9 cellular contexts compared by ENCODE assay signal in genomic region chr14:24115451-24116110, GRCh38. TPM values are rescaled to one million over a fixed set of nuclear protein-coding genes. Genes with fewer than 3 reads are reported as not detected.
DNase-seq lines count a peak whose midpoint lies in the region; ATAC-seq and TF ChIP-seq lines count a peak whose summit lies in the region.
"Had no signal": no experiment of that assay in that cellular context is flagged by ENCODE, and none has a peak within 500 bp of the region (broad histone marks: within the 10 kb centered on the region; RNA-seq: fewer than 3 reads in every experiment).

No MANE protein-coding gene starts in this region.

- H3K4me2 ChIP-seq in mammary epithelial cell (ENCODE audit: insufficient read depth, low read depth, low read length) = peak overlapping the region; percentile 82

- dilution Hi-C loops in mammary epithelial cell (cut with HindIII; ENCODE audit: low sequenced_read_pairs) = no loop called here

- H3K9me3 ChIP-seq in heart right ventricle (no peaks in the 10 kb centered on the region), mammary epithelial cell (replicated peaks; ENCODE audit: insufficient read depth, low read length) (no peaks in the 10 kb centered on the region), aorta (ENCODE audit: control insufficient read depth, low read length) (no peaks in the 10 kb centered on the region)

- 3% methylated on average over 14 of the region's 14 CpGs for WGBS in heart right ventricle, 2 donors
- WGBS in mammary epithelial cell (ENCODE audit: low coverage, missing lambda C conversion rate) = 2% methylated on average over 10 of the region's 14 CpGs
- WGBS in aorta, 2 donors = 2 to 3% methylated on average over 14 of the region's 14 CpGs

- ATAC-seq in heart right ventricle (no peak), Right ventricle myocardium inferior (no peak), aorta (ENCODE audit: low FRiP score) (no peak)

- peak overlapping the region; percentile 99 for H3K27ac Mint-ChIP-seq in mesothelial cell of epicardium

- no peaks in the 10 kb centered on the region for H3K9me3 Mint-ChIP-seq in mesothelial cell of epicardium

- peaks cover 14% of the 10 kb centered on the region for H3K36me3 Mint-ChIP-seq in mesothelial cell of epicardium

- TF ChIP-seq CTCF in heart right ventricle (IDR thresholded peaks at IDR 0.05) = no peak
- no peak for TF ChIP-seq CTCF in mammary epithelial cell (conservative IDR thresholded peaks at IDR 0.05 in 1 of 2, IDR thresholded peaks at IDR 0.05 in 1 of 2; ENCODE audit: extremely low read depth in 1 of 2, insufficient read depth in 1 of 2, low read depth in 1 of 2, low read length in 2 of 2)
- no peak for TF ChIP-seq CTCF in mesothelial cell of epicardium (IDR thresholded peaks at IDR 0.05; ENCODE audit: unreplicated experiment)

- peaks cover 11% of the 10 kb centered on the region for H3K79me2 ChIP-seq in mammary epithelial cell (ENCODE audit: insufficient read depth, low read length)

- H3K4me1 Mint-ChIP-seq in mesothelial cell of epicardium = peaks cover 20% of the 10 kb centered on the region

- no TSS peak for BruUV-seq in mammary epithelial cell (replicated peaks; lab: Mats Ljungman, UMichigan)

- peak overlapping the region; percentile 91 for H2AFZ ChIP-seq in mammary epithelial cell (ENCODE audit: low read depth, low read length)

- H3K27ac ChIP-seq in heart right ventricle = peak overlapping the region; percentile 90 to 99 (median 98)
- peak overlapping the region; percentile 91 for H3K27ac ChIP-seq in mammary epithelial cell (ENCODE audit: insufficient read depth, low read depth, low read length)
- peak overlapping the region in 1 of 2 donors; percentile 1 for H3K27ac ChIP-seq in aorta (ENCODE audit: low read depth in 1 of 2, low read length in 2 of 2)

- H3K9ac ChIP-seq in mammary epithelial cell (ENCODE audit: insufficient read depth, low read length) = peak overlapping the region; percentile 81

- intact Hi-C loops in heart right ventricle (cut with DNase I) (loop anchor here in 3 of 10 donors (1.0 to 2.0 kb wide), 4 partner anchors 15 to 31 kb away; partner anchors contain the start of genes FITM1 (in 2 of the 3), EMC9 (in 1 of the 3), PSME2 (in 1 of the 3) and RNF31 (in 1 of the 3)), Right ventricle myocardium inferior (cut with DNase I) (loop anchor here (5.0 kb wide), 1 partner anchor 1188 kb away; the partner anchor contains the start of gene PRMT5), mammary epithelial cell (cut with micrococcal nuclease) (loop anchor here (1.0 to 2.0 kb wide), 2 partner anchors 21 to 73 kb away; partner anchors contain the start of genes IPO4 and PSME1), aorta (cut with DNase I) (loop anchor here (1.0 to 10.0 kb wide), 4 partner anchors 18 to 319 kb away; partner anchors contain the start of genes EMC9 (in 1 of the 2) and IRF9 (in 1 of the 2))

- DNase-seq in heart right ventricle (peak in 1 of 2 donors; percentile 13), Right ventricle myocardium inferior (ENCODE audit: missing footprints) (no peak), mammary epithelial cell (no peak), mesothelial cell of epicardium (ENCODE audit: low spot score in 2 of 2, unreplicated experiment in 2 of 2) (no peak), aorta (peak; percentile 46 to 70), DMS153 treated with DMSO at 0.1 percent for 48 hours (lab: John Stamatoyannopoulos, UW; ENCODE audit: unreplicated experiment) (no peak), NCI-H1436 treated with DMSO at 0.1 percent for 48 hours (lab: John Stamatoyannopoulos, UW) (no peak), iPS-NIHi11 (ENCODE audit: low spot score) (no peak)

- H3K4me1 ChIP-seq in heart right ventricle (peaks cover 6 to 30% (median 17%) of the 10 kb centered on the region in 9 donors), mammary epithelial cell (ENCODE audit: insufficient read depth, low read length) (peaks cover 8% of the 10 kb centered on the region), aorta (ENCODE audit: control insufficient read depth in 1 of 2, insufficient read depth in 2 of 2, low read length in 2 of 2) (no peaks in the 10 kb centered on the region)

- in situ Hi-C loops in mammary epithelial cell (cut with MboI; ENCODE audit: low sequenced_read_pairs in 2 of 2) = no loop called here

- no peaks in the 10 kb centered on the region for H4K20me1 ChIP-seq in mammary epithelial cell (ENCODE audit: insufficient read depth, low read length)

- H3K4me3 Mint-ChIP-seq in mesothelial cell of epicardium = peak overlapping the region; percentile 90

- H3K27me3 ChIP-seq in heart right ventricle = no peaks in the 10 kb centered on the region
- H3K27me3 ChIP-seq in mammary epithelial cell (ENCODE audit: insufficient read depth, low read length) = no peaks in the 10 kb centered on the region
- H3K27me3 ChIP-seq in aorta (ENCODE audit: control insufficient read depth in 1 of 2, insufficient read depth in 2 of 2, low read length in 1 of 2) = no peaks in the 10 kb centered on the region

- peaks cover 2% of the 10 kb centered on the region for H3K27me3 Mint-ChIP-seq in mesothelial cell of epicardium (ENCODE audit: low read depth)

- CTCF ChIA-PET in mammary epithelial cell (lab: Charles Lee; ENCODE audit: low non-redundant PET) = interaction anchor here (0.6 to 1.0 kb wide), 2 partner anchors 21 to 46 kb away, joined by 3 to 6 read pairs; partner anchors contain the start of gene IRF9

- H3K36me3 ChIP-seq in heart right ventricle (peaks cover 0 to 44% (median 35%) of the 10 kb centered on the region in 9 donors), mammary epithelial cell (ENCODE audit: insufficient read depth, low read length) (peaks cover 10% of the 10 kb centered on the region), aorta (ENCODE audit: control insufficient read depth in 1 of 2, insufficient read depth in 2 of 2, low read length in 1 of 2) (peaks cover 0 to 3% of the 10 kb centered on the region in 2 donors)

- H3K4me3 ChIP-seq in heart right ventricle = peak overlapping the region; percentile 23 to 80 (median 69)
- H3K4me3 ChIP-seq in mammary epithelial cell (replicated peaks in 1 of 3; ENCODE audit: insufficient read depth in 1 of 3, low read depth in 2 of 3, low read length in 3 of 3) = peak overlapping the region; percentile 61 to 74 (median 68)
- H3K4me3 ChIP-seq in aorta (ENCODE audit: low read length in 2 of 2) = peak overlapping the region; percentile 37 to 57

RNA-seq across cellular contexts. Expression of gene NRL, which starts 0.8 kb away (rescaled TPM):
- total RNA-seq in heart right ventricle = 1 to 10 TPM; 1.7 to 3.5 (median 2.2) TPM
- polyA plus RNA-seq in heart right ventricle = 1 to 10 TPM; 1.5 to 3.3 TPM
- 1.8 TPM for total RNA-seq in Right ventricle myocardium inferior
- 1 to 10 TPM; 1.1 to 1.5 TPM for total RNA-seq in mammary epithelial cell
- polyA plus RNA-seq in mammary epithelial cell = 0.63 TPM
- polyA minus RNA-seq in mammary epithelial cell = 2.1 TPM
- 1.5 to 2.0 TPM (median 1.8 TPM) in 3 replicates for total RNA-seq in mesothelial cell of epicardium
- 1 to 10 TPM; 1.1 to 1.4 TPM for total RNA-seq in aorta
- 1 to 10 TPM in 1 of 2 donors, under 1 TPM in 1; 0.63 to 1.3 TPM for polyA plus RNA-seq in aorta

RNA-seq across cellular contexts. Expression of gene DCAF11, which starts 1.0 kb away (rescaled TPM):
- total RNA-seq in heart right ventricle (10 to 100 TPM; 62.2 to 99.7 (median 73.0) TPM), Right ventricle myocardium inferior (84.7 TPM), mammary epithelial cell (10 to 100 TPM; 38.4 to 55.7 TPM), mesothelial cell of epicardium (62.3 to 71.1 TPM (median 63.7 TPM) in 3 replicates), aorta (10 to 100 TPM; 35.5 to 39.6 TPM)
- polyA plus RNA-seq in heart right ventricle (10 to 100 TPM; 19.7 to 72.7 TPM), mammary epithelial cell (26.1 TPM), aorta (10 to 100 TPM; 37.3 to 41.8 TPM)
- 74.9 TPM for polyA minus RNA-seq in mammary epithelial cell

RNA-seq across cellular contexts. Expression of gene FITM1, which starts 14.9 kb away (rescaled TPM):
- total RNA-seq in heart right ventricle (100 to 1,000 TPM; 105 to 176 (median 131) TPM), Right ventricle myocardium inferior (129 TPM), mammary epithelial cell (under 1 TPM in 1 of 2 donors, not detected in 1; 0.33 TPM), mesothelial cell of epicardium (0.75 to 1.5 TPM (median 1.0 TPM) in 3 replicates), aorta (under 1 TPM; 0.71 to 0.75 TPM)
- polyA plus RNA-seq in heart right ventricle (100 to 1,000 TPM in 1 of 2 donors, 10 to 100 TPM in 1; 77.0 to 247 TPM), mammary epithelial cell (0.08 TPM), aorta (under 1 TPM in 1 of 2 donors, not detected in 1; 0.56 TPM)
- polyA minus RNA-seq in mammary epithelial cell = not detected
- total RNA-seq: occipital lobe had no signal

RNA-seq across cellular contexts. Expression of gene PSME1, which starts 20.4 kb away (rescaled TPM):
- 100 to 1,000 TPM in 5 of 10 donors, 10 to 100 TPM in 5; 84.3 to 341 (median 100.0) TPM for total RNA-seq in heart right ventricle
- polyA plus RNA-seq in heart right ventricle = 100 to 1,000 TPM; 138 to 149 TPM
- 140 TPM for total RNA-seq in Right ventricle myocardium inferior
- 10 to 100 TPM; 35.8 to 85.1 TPM for total RNA-seq in mammary epithelial cell
- 83.9 TPM for polyA plus RNA-seq in mammary epithelial cell
- polyA minus RNA-seq in mammary epithelial cell = 82.8 TPM
- 148 to 154 TPM (median 154 TPM) in 3 replicates for total RNA-seq in mesothelial cell of epicardium
- 100 to 1,000 TPM; 112 to 125 TPM for total RNA-seq in aorta
- 100 to 1,000 TPM; 206 to 210 TPM for polyA plus RNA-seq in aorta

RNA-seq across cellular contexts. Expression of gene PCK2, which starts 21.5 kb away (rescaled TPM):
- total RNA-seq in heart right ventricle = 1 to 10 TPM in 9 of 10 donors, under 1 TPM in 1; 0.75 to 6.8 (median 2.6) TPM
- polyA plus RNA-seq in heart right ventricle = 1 to 10 TPM; 2.5 to 7.3 TPM
- total RNA-seq in Right ventricle myocardium inferior = 4.3 TPM
- total RNA-seq in mammary epithelial cell = 100 to 1,000 TPM in 1 of 2 donors, 10 to 100 TPM in 1; 55.5 to 129 TPM
- polyA plus RNA-seq in mammary epithelial cell = 45.2 TPM
- polyA minus RNA-seq in mammary epithelial cell = 27.1 TPM
- total RNA-seq in mesothelial cell of epicardium = 18.9 to 22.2 TPM (median 20.6 TPM) in 3 replicates
- total RNA-seq in aorta = 10 to 100 TPM; 19.6 to 22.5 TPM
- polyA plus RNA-seq in aorta = 10 to 100 TPM; 14.7 to 82.5 TPM

Comparison
In these comparisons a context has a peak if more than half of its experiments do, and no peak if none do; other contexts are left out.
1. DNase-seq: peak in aorta (2 of 2); none in Right ventricle myocardium inferior (single experiment), mammary epithelial cell (single experiment), mesothelial cell of epicardium (0 of 2), DMS153 treated with DMSO at 0.1 percent for 48 hours (single experiment), NCI-H1436 treated with DMSO at 0.1 percent for 48 hours (single experiment) and iPS-NIHi11 (single experiment).
2. RNA of gene FITM1, which starts 14.9 kb away (total RNA-seq): 105 to 176 TPM in heart right ventricle and 129 TPM in Right ventricle myocardium inferior (single experiment); 0.75 to 1.5 TPM in mesothelial cell of epicardium, 0.71 to 0.75 TPM in aorta and 0.33 TPM in mammary epithelial cell; every median in the first group is over 10 times any median in the second.
3. Peak in every context shown above with its lines, with median percentiles within 50 percentile points of each other: H3K4me3 ChIP-seq.